Comparison of ENCODE assay signal across 1 cellular context in genomic region chr5:115531380-115531779, GRCh38.
TF ChIP-seq lines count a peak whose summit lies in the region.

No MANE protein-coding gene starts in this region.

TF ChIP-seq in K562, 482 proteins besides CTCF, POLR2A, EP300 and RAD21:
- TF ChIP-seq ZNF134 (CRISPR knock-in tag; conservative IDR thresholded peaks at IDR 0.05), result no peak
- TF ChIP-seq TAF9B (IDR thresholded peaks at IDR 0.05; ENCODE audit: partially characterized antibody), result no peak
- TF ChIP-seq ZNF146 (CRISPR knock-in tag; IDR thresholded peaks at IDR 0.05; ENCODE audit: unreplicated experiment), result no peak
- TF ChIP-seq TEAD1 (CRISPR knock-in tag; IDR thresholded peaks at IDR 0.05), result no peak
- no peak for TF ChIP-seq ZNF76 (CRISPR knock-in tag; IDR thresholded peaks at IDR 0.05; ENCODE audit: borderline replicate concordance)
- no peak for TF ChIP-seq CBFB (CRISPR knock-in tag; IDR thresholded peaks at IDR 0.05)
- TF ChIP-seq NUFIP1 (IDR thresholded peaks at IDR 0.05; ENCODE audit: partially characterized antibody), result no peak
- TF ChIP-seq NELFE (IDR thresholded peaks at IDR 0.05; ENCODE audit: insufficient read depth, insufficient read length), result no peak
- no peak for TF ChIP-seq NFE2 (IDR thresholded peaks at IDR 0.05; ENCODE audit: low read depth)
- TF ChIP-seq NFE2L1 (tag; IDR thresholded peaks at IDR 0.05; ENCODE audit: borderline replicate concordance, low read depth), result no peak
TF ChIP-seq in K562: peak in this region for 0.
